ENCODE assay signal across 8 cellular contexts in the genomic region with DNA sequence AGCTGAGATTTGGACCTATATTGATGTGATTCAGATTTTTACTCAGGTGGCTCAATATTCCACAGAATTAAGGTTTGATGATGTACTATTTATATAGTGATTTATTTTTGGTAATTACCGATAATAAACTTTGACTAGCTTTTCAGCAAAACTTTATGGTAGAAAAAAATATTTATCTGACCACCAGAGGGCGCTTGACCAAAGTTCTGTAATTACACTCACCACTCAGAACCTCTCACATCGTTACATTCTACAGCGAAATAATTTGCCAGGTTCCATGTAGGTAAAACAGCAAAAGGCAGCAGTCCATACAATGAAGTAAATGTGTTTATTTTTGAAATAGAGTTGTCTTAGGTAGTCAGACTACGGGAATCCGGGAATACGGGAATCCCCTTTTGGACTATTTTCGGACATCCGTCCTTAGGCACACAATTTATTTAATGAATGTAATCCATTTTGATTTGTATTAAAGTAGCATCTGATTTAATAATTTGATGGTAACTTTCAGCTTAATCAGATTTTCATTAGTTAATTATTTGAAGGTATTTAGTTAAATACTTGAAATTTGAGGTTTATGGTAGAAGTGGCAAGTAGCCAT.
DNase-seq lines count a peak whose midpoint lies in the region; ATAC-seq and TF ChIP-seq lines count a peak whose summit lies in the region.

No MANE protein-coding gene starts in this region.

- no peak overlapping the region for H3K27ac ChIP-seq in DND-41 (ENCODE audit: low read length)
- no peak overlapping the region for H3K27ac ChIP-seq in body of pancreas

- no peak overlapping the region for H3K9ac ChIP-seq in DND-41 (ENCODE audit: low read depth, low read length)

- DNase-seq in AG04449 (ENCODE audit: low read depth, low spot score) (no peak), DND-41 (no peak), NCI-H1694 (lab: John Stamatoyannopoulos, UW) (peak; percentile 47), body of pancreas (no peak), left lobe of liver (ENCODE audit: low spot score) (no peak), NK-92 (lab: John Stamatoyannopoulos, UW; ENCODE audit: unreplicated experiment) (no peak), SKM-1 treated with dmso at 0.1 percent for 144 hours (lab: John Stamatoyannopoulos, UW; ENCODE audit: unreplicated experiment) (no peak)

- ATAC-seq in DND-41 (ENCODE audit: insufficient read depth, low read depth) (no peak), body of pancreas (peak; percentile 33), left lobe of liver (peak; percentile 74), HG02852 (IDR thresholded peaks at IDR 0.05; ENCODE audit: unreplicated experiment) (no peak)

- peaks cover 3% of the 10 kb centered on the region; the same call in 1 of the 2 replicates for H3K36me3 ChIP-seq in DND-41 (ENCODE audit: insufficient read depth, low read length)
- no peaks in the 10 kb centered on the region for H3K36me3 ChIP-seq in body of pancreas (replicated peaks in 1 of 2; ENCODE audit: insufficient read depth in 1 of 2, low read depth in 2 of 2)

- intact Hi-C loops in body of pancreas (cut with DNase I) = loop anchor here (10.0 kb wide), 1 partner anchor 1049 kb away; no protein-coding TSS in a partner anchor

- peaks cover 11% of the 10 kb centered on the region for H4K20me1 ChIP-seq in DND-41 (ENCODE audit: insufficient read depth, low read length)

- no peaks in the 10 kb centered on the region for H3K4me1 ChIP-seq in DND-41 (ENCODE audit: insufficient read depth, low read length)
- no peaks in the 10 kb centered on the region for H3K4me1 ChIP-seq in body of pancreas

- no peak overlapping the region for H2AFZ ChIP-seq in DND-41 (ENCODE audit: low read depth, low read length)

- H3K79me2 ChIP-seq in DND-41 (ENCODE audit: insufficient read depth, low read length) = peaks cover 67% of the 10 kb centered on the region

- TF ChIP-seq POLR2A in body of pancreas (IDR thresholded peaks at IDR 0.05) = no peak

- CTCF ChIA-PET in AG04449 (lab: Yijun Ruan, JAX) = interaction anchor here (0.7 to 5.4 kb wide), 52 partner anchors 8 to 1067 kb away, joined by 3 to 86 read pairs (median 4); partner anchors contain the start of gene DDHD1

- 48 to 49% methylated on average over 9 of the region's 9 CpGs for WGBS in body of pancreas, 2 donors

- no peak overlapping the region for H3K4me2 ChIP-seq in DND-41 (ENCODE audit: insufficient read depth, low read length)

- POLR2A ChIA-PET in AG04449 (lab: Yijun Ruan, JAX) = no interaction called here

- no peaks in the 10 kb centered on the region for H3K27me3 ChIP-seq in DND-41 (ENCODE audit: insufficient read depth, low read length, poor library complexity)
- no peaks in the 10 kb centered on the region for H3K27me3 ChIP-seq in body of pancreas

- peaks cover 4% of the 10 kb centered on the region for H3K9me3 ChIP-seq in DND-41 (ENCODE audit: insufficient read depth, low read length, severe bottlenecking)
- no peaks in the 10 kb centered on the region for H3K9me3 ChIP-seq in body of pancreas

- peak; percentile 29 for TF ChIP-seq CTCF in AG04449 (IDR thresholded peaks at IDR 0.05; ENCODE audit: insufficient read depth, low read length, missing control alignments)
- peak; percentile 64 for TF ChIP-seq CTCF in DND-41 (IDR thresholded peaks at IDR 0.05; ENCODE audit: borderline replicate concordance, extremely low read depth, low read length, poor library complexity, severe bottlenecking)
- TF ChIP-seq CTCF in body of pancreas (IDR thresholded peaks at IDR 0.05) = peak in 6 of 7 experiments; percentile 50 to 78 (median 58)

- H3K4me3 ChIP-seq in AG04449 (ENCODE audit: low read depth, low read length) = no peak overlapping the region
- H3K4me3 ChIP-seq in DND-41 (ENCODE audit: low read depth in 1 of 2, low read length in 2 of 2) = no peak overlapping the region
- no peak overlapping the region for H3K4me3 ChIP-seq in body of pancreas

Comparison
In these comparisons a context has a peak if more than half of its experiments do, and no peak if none do; other contexts are left out.
1. ATAC-seq: peak in body of pancreas (single experiment) and left lobe of liver (single experiment); none in DND-41 (single experiment) and HG02852 (single experiment).
2. Peak in every context shown above with its lines, with median percentiles within 50 percentile points of each other: CTCF ChIP-seq.